1 cellular context compared by ENCODE assay signal in genomic region chr5:39356263-39356662, GRCh38.
TF ChIP-seq lines count a peak whose summit lies in the region.

No MANE protein-coding gene starts in this region.

TF ChIP-seq in IMR-90, 13 proteins besides CTCF, POLR2A, EP300 and RAD21 (continued from another document):
- TF ChIP-seq ELK1 (IDR thresholded peaks at IDR 0.05; ENCODE audit: borderline replicate concordance, low read depth, low read length) (no peak), RCOR1 (IDR thresholded peaks at IDR 0.05; ENCODE audit: insufficient replicate concordance, low read length) (no peak), SMC3 (IDR thresholded peaks at IDR 0.05; ENCODE audit: low read depth, low read length) (no peak), FOS (IDR thresholded peaks at IDR 0.05; ENCODE audit: low read depth, low read length) (no peak), NFE2L2 (IDR thresholded peaks at IDR 0.05; ENCODE audit: low read depth, low read length) (no peak), MAZ (IDR thresholded peaks at IDR 0.05; ENCODE audit: borderline replicate concordance, low read depth, low read length) (no peak)
